15 cellular contexts compared by ENCODE assay signal in the genomic region with DNA sequence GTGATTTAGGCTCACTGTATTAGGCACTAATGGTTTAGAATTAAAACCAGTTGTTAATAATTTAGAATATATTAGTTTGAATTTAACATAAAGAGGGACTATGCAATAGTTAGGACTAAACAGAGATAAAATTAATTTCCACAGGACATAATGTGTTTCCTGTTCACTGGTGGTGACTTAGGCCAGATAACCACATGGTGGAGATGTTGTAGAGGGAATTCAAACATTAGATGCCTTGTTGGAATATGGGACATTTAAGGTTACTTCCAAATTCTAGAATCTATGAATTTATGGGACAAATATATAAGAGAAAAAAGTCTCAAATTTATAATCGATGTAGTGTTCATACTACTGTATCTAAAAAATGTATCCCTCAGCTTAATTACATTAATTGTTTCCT.
DNase-seq lines count a peak whose midpoint lies in the region; ATAC-seq and TF ChIP-seq lines count a peak whose summit lies in the region.
"Had no signal": no experiment of that assay in that cellular context is flagged by ENCODE, and none has a peak within 500 bp of the region (broad histone marks: within the 10 kb centered on the region; RNA-seq: fewer than 3 reads in every experiment).

No MANE protein-coding gene starts in this region.

- H3K27ac ChIP-seq in 22Rv1, result no peak overlapping the region
- no peak overlapping the region for H3K27ac ChIP-seq in HCT116 (ENCODE audit: low read depth, low read length)
- H3K27ac ChIP-seq: body of pancreas had no signal

- H3K27me3 ChIP-seq in HCT116 (ENCODE audit: insufficient read depth, low read length), result no peaks in the 10 kb centered on the region
- H3K27me3 ChIP-seq: body of pancreas had no signal

- no peak overlapping the region for H2AFZ ChIP-seq in HCT116 (ENCODE audit: low read depth, low read length, poor library complexity, severe bottlenecking)

- TF ChIP-seq POLR2A in HCT116 (IDR thresholded peaks at IDR 0.05; ENCODE audit: borderline replicate concordance, extremely low read depth, insufficient read depth, insufficient read length), result no peak

- no peak overlapping the region for H3K9ac ChIP-seq in HCT116 (ENCODE audit: low read length)

- no peak overlapping the region for H3K4me2 ChIP-seq in HCT116 (ENCODE audit: low read length)

- no peaks in the 10 kb centered on the region for H4K20me1 ChIP-seq in HCT116 (ENCODE audit: insufficient read depth)

- DNase-seq in HCT116 (ENCODE audit: low read depth, low spot score) (no peak), NCI-H69 (lab: John Stamatoyannopoulos, UW) (peak; percentile 77), dedifferentiated amniotic fluid mesenchymal stem cell (ENCODE audit: extremely low spot score) (peak; percentile 54), NK-92 (lab: John Stamatoyannopoulos, UW; ENCODE audit: unreplicated experiment) (no peak), RPMI8226 (no peak), SIG-M5 (lab: John Stamatoyannopoulos, UW) (no peak)
- DNase-seq: activated CD8-positive, alpha-beta memory T cell treated with anti-CD3 and anti-CD28 coated beads, Interleukin-2, amount 50 U/mL, for 48 hours; body of pancreas; GOT3; NCI-H1436 treated with DMSO at 0.1 percent for 48 hours; nephron progenitor cell; stimulated activated CD4-positive, alpha-beta T cell treated with anti-CD3 and anti-CD28 coated beads, Interleukin-15, amount 100 ng/mL, for 24 hours; stimulated activated naive CD8-positive, alpha-beta T cell treated with anti-CD3 and anti-CD28 coated beads, Interleukin-15, Interleukin-2, amounts not matched to agents 100 U/mL and 50 U/mL, for 24 hours had no signal

- TF ChIP-seq RAD21 in HCT116 (IDR thresholded peaks at IDR 0.05; ENCODE audit: low read depth), result peak; percentile 35; the same call in 1 of the 2 replicates

- H3K79me2 ChIP-seq in HCT116 (ENCODE audit: insufficient read depth, low read length), result no peaks in the 10 kb centered on the region

- H3K9me3 ChIP-seq in HCT116 (ENCODE audit: control insufficient read depth in 1 of 2, insufficient read depth in 1 of 2, low read depth in 1 of 2, low read length in 2 of 2), result no peaks in the 10 kb centered on the region
- H3K9me3 ChIP-seq: body of pancreas had no signal

- TF ChIP-seq CTCF in 22Rv1 (IDR thresholded peaks at IDR 0.05) (peak; percentile 53), HCT116 (IDR thresholded peaks at IDR 0.05 in 2 of 3, conservative IDR thresholded peaks at IDR 0.05 in 1 of 3; ENCODE audit: borderline replicate concordance in 1 of 3, insufficient read depth in 1 of 3, low read depth in 2 of 3, low read length in 2 of 3) (no peak)

- H3K9me2 ChIP-seq in HCT116 (ENCODE audit: insufficient read depth), result no peaks in the 10 kb centered on the region

- no peaks in the 10 kb centered on the region for H3K36me3 ChIP-seq in HCT116 (ENCODE audit: control insufficient read depth in 1 of 2, insufficient read depth in 2 of 2, low read length in 2 of 2)

- BruUV-seq in HCT116 (replicated peaks; lab: Mats Ljungman, UMichigan), result no TSS peak

- no peak overlapping the region for H3K4me3 ChIP-seq in HCT116 (replicated peaks in 1 of 2; ENCODE audit: low read depth in 1 of 2, low read length in 2 of 2)
- H3K4me3 ChIP-seq: body of pancreas had no signal

- RAD21 ChIA-PET in HCT116 (lab: Charles Lee; ENCODE audit: low non-redundant PET in 1 of 2, low total read pairs in 2 of 2, uncharacterized antibody in 2 of 2, unreplicated experiment in 2 of 2), result no interaction called here

- ATAC-seq in HCT116 (no peak), GM21723 (IDR thresholded peaks at IDR 0.05; ENCODE audit: unreplicated experiment) (no peak)
- ATAC-seq: body of pancreas; stimulated activated naive CD8-positive, alpha-beta T cell treated with anti-CD3 and anti-CD28 coated beads, Interleukin-15, Interleukin-2, amounts not matched to agents 100 U/mL and 50 U/mL, for 24 hours had no signal

- POLR2A ChIA-PET in HCT116 (lab: Charles Lee), result no interaction called here

- H3K4me1 ChIP-seq in HCT116 (ENCODE audit: control insufficient read depth in 1 of 2, insufficient read depth in 2 of 2, low read length in 2 of 2), result no peaks in the 10 kb centered on the region
- H3K4me1 ChIP-seq: body of pancreas had no signal

- intact Hi-C loops in HCT116 (cut with micrococcal nuclease), result loop anchor here (10.0 kb wide), 1 partner anchor 491 kb away; no protein-coding TSS in a partner anchor

- CTCF ChIA-PET in HCT116 (lab: Charles Lee), result no interaction called here

TF ChIP-seq in HCT116, 20 proteins besides CTCF, POLR2A, EP300 and RAD21:
- TF ChIP-seq EZH2 (IDR thresholded peaks at IDR 0.05) (no peak), SP1 (IDR thresholded peaks at IDR 0.05; ENCODE audit: low read depth) (no peak), JUND (IDR thresholded peaks at IDR 0.05) (no peak), SRF (IDR thresholded peaks at IDR 0.05; ENCODE audit: low read depth) (no peak)
- TF ChIP-seq, protein P1, sequence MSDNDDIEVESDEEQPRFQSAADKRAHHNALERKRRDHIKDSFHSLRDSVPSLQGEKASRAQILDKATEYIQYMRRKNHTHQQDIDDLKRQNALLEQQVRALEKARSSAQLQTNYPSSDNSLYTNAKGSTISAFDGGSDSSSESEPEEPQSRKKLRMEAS (IDR thresholded peaks at IDR 0.05), result no peak

Comparison
In these comparisons a context has a peak if more than half of its experiments do, and no peak if none do; other contexts are left out.
1. DNase-seq: peak in NCI-H69 (single experiment) and dedifferentiated amniotic fluid mesenchymal stem cell (single experiment); none in HCT116 (single experiment), NK-92 (single experiment), RPMI8226 (single experiment) and SIG-M5 (single experiment).